Comparison of ENCODE assay signal across 12 cellular contexts in the genomic region with DNA sequence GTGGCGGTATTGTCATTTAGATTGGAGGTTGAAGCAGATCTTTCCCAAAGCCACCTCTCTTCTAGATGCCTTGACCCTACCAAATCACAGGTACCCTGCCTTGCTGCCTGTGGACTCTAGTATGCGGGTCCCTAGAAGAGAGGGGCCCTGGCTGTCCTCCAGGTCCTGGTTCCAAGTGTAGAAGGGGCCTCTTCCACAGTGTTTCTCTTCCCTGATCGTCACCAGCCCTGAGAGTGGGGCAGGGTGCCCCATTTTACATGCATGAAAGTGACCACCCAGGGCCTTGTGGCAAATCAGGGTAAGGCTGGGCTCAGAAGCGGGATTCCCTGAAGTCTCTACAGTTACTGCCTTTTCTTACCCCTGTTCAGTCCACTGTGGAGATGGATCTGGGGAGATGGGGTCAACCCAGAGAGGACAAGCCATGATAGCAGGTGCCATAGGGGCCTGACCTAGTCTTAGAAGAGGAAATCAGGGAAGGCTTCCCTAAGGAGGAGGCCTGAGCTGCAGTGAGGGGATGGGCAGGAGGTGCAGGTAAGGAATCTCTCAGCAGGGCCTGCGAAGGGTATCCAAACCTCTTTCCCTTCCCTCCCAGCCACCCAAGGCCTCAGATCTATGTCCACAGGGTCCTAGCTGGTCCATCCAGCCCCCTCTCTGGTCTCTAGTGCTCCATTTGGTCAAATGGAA. TPM values are rescaled to one million over a fixed set of nuclear protein-coding genes. Genes with fewer than 3 reads are reported as not detected.
DNase-seq lines count a peak whose midpoint lies in the region; ATAC-seq, FAIRE-seq and TF ChIP-seq lines count a peak whose summit lies in the region.
"Had no signal": no experiment of that assay in that cellular context is flagged by ENCODE, and none has a peak within 500 bp of the region (broad histone marks: within the 10 kb centered on the region; RNA-seq: fewer than 3 reads in every experiment).

No MANE protein-coding gene starts in this region.

- TF ChIP-seq EP300 in GM12878 (IDR thresholded peaks at IDR 0.05; ENCODE audit: borderline replicate concordance in 1 of 2, control insufficient read depth in 1 of 2, low read depth in 2 of 2, low read length in 2 of 2): no peak
- no peak for TF ChIP-seq EP300 in upper lobe of left lung (IDR thresholded peaks at IDR 0.05)

- no peaks in the 10 kb centered on the region for H3K9me3 ChIP-seq in GM12878 (replicated peaks; ENCODE audit: control insufficient read depth, insufficient read depth, low read length)
- no peaks in the 10 kb centered on the region for H3K9me3 ChIP-seq in upper lobe of left lung

- no peaks in the 10 kb centered on the region for H3K36me3 Mint-ChIP-seq in activated naive CD4-positive, alpha-beta T cell treated with anti-CD3 and anti-CD28 coated beads, Interleukin-2, amount 50 U/mL, for 24 hours
- H3K36me3 Mint-ChIP-seq in activated naive CD4-positive, alpha-beta T cell treated with anti-CD3 and anti-CD28 coated beads, Interleukin-2, amount 50 U/mL, for 72 hours: no peaks in the 10 kb centered on the region
- H3K36me3 Mint-ChIP-seq in naive B cell: no peaks in the 10 kb centered on the region

- TF ChIP-seq POLR2A in GM12878 (IDR thresholded peaks at IDR 0.05; ENCODE audit: low read depth, low read length) (no peak), upper lobe of left lung (IDR thresholded peaks at IDR 0.05) (no peak)

- no peaks in the 10 kb centered on the region for H3K79me2 ChIP-seq in GM12878 (ENCODE audit: control insufficient read depth, insufficient read depth, low read length)

- peak overlapping the region; percentile 77 for H3K4me2 ChIP-seq in GM12878 (ENCODE audit: control insufficient read depth, insufficient read depth)

- peaks cover 65% of the 10 kb centered on the region for H3K4me1 ChIP-seq in GM12878 (ENCODE audit: control insufficient read depth, insufficient read depth, low read length)
- peaks cover 24 to 35% (median 29%) of the 10 kb centered on the region in 4 donors for H3K4me1 ChIP-seq in upper lobe of left lung

- H3K27ac Mint-ChIP-seq in activated naive CD4-positive, alpha-beta T cell treated with anti-CD3 and anti-CD28 coated beads, Interleukin-2, amount 50 U/mL, for 24 hours: no peak overlapping the region
- H3K27ac Mint-ChIP-seq in activated naive CD4-positive, alpha-beta T cell treated with anti-CD3 and anti-CD28 coated beads, Interleukin-2, amount 50 U/mL, for 72 hours: no peak overlapping the region
- peak overlapping the region; percentile 93 to 99 (median 98) for H3K27ac Mint-ChIP-seq in naive B cell

- BruUV-seq in GM12878 (replicated peaks; lab: Mats Ljungman, UMichigan): no TSS peak

- no peak for FAIRE-seq in GM12878 (lab: Jason Lieb, UNC)
- FAIRE-seq: H1 had no signal

- WGBS in GM12878 (ENCODE audit: insufficient coverage, insufficient replicate concordance, low lambda C conversion rate, missing lambda C conversion rate): 62% methylated on average over 5 of the region's 5 CpGs
- 85 to 96% methylated on average over 5 of the region's 5 CpGs for WGBS in upper lobe of left lung, 2 donors

- peaks cover 20% of the 10 kb centered on the region for H3K4me1 Mint-ChIP-seq in activated naive CD4-positive, alpha-beta T cell treated with anti-CD3 and anti-CD28 coated beads, Interleukin-2, amount 50 U/mL, for 24 hours
- H3K4me1 Mint-ChIP-seq in naive B cell: peaks cover 65 to 85% (median 73%) of the 10 kb centered on the region in 3 donors

- H3K27ac ChIP-seq in GM12878 (ENCODE audit: control insufficient read depth, insufficient read depth) (peak overlapping the region; percentile 47), upper lobe of left lung (peak overlapping the region; percentile 82 to 91 (median 86))

- TF ChIP-seq RAD21 in GM12878 (IDR thresholded peaks at IDR 0.05; ENCODE audit: insufficient read depth, low read depth, low read length): no peak

- H3K9ac ChIP-seq in GM12878 (ENCODE audit: control insufficient read depth, insufficient read depth, low read length): no peak overlapping the region

- H3K27me3 ChIP-seq in GM12878 (replicated peaks in 1 of 2; ENCODE audit: control insufficient read depth in 2 of 2, insufficient read depth in 2 of 2, low read length in 1 of 2): peaks cover 1 to 8% of the 10 kb centered on the region in 2 experiments; a peak in 2 of 4 replicates
- H3K27me3 ChIP-seq in upper lobe of left lung: peaks cover 0 to 8% (median 4%) of the 10 kb centered on the region in 4 donors

- intact Hi-C loops in GM12878 (cut with micrococcal nuclease; ENCODE audit: unreplicated experiment): loop anchor here (2.0 to 10.0 kb wide), 4 partner anchors 45 to 297 kb away; a partner anchor contains a TSS

- peak overlapping the region; percentile 65 for H3K4me3 Mint-ChIP-seq in activated naive CD4-positive, alpha-beta T cell treated with anti-CD3 and anti-CD28 coated beads, Interleukin-2, amount 50 U/mL, for 24 hours
- H3K4me3 Mint-ChIP-seq in naive B cell: peak overlapping the region; percentile 36 to 93 (median 84)

- no peak overlapping the region for H2AFZ ChIP-seq in GM12878 (ENCODE audit: control insufficient read depth, low read depth, low read length)

- no peak for DNase-seq in activated naive CD4-positive, alpha-beta T cell treated with anti-CD3 and anti-CD28 coated beads, Interleukin-2, amount 50 U/mL, for 72 hours (ENCODE audit: low spot score in 2 of 2)
- DNase-seq in GM12878 (ENCODE audit: low read depth, low spot score) (no peak), naive B cell (no peak), upper lobe of left lung (no peak), GF-D8 (lab: John Stamatoyannopoulos, UW) (no peak)
- DNase-seq: erythroblast, NCI-H2171, RPMI8226 had no signal

- H3K27me3 Mint-ChIP-seq in activated naive CD4-positive, alpha-beta T cell treated with anti-CD3 and anti-CD28 coated beads, Interleukin-2, amount 50 U/mL, for 24 hours: peaks cover 23% of the 10 kb centered on the region
- peaks cover 28 to 46% (median 43%) of the 10 kb centered on the region in 3 donors for H3K27me3 Mint-ChIP-seq in naive B cell

- H3K36me3 ChIP-seq in GM12878 (ENCODE audit: control insufficient read depth in 2 of 2, insufficient read depth in 2 of 2, low read length in 1 of 2) (no peaks in the 10 kb centered on the region), upper lobe of left lung (no peaks in the 10 kb centered on the region)

- TF ChIP-seq CTCF in GM12878 (IDR thresholded peaks at IDR 0.05 in 2 of 3, conservative IDR thresholded peaks at IDR 0.05 in 1 of 3; ENCODE audit: control insufficient read depth in 2 of 3, extremely low read depth in 1 of 3, insufficient read depth in 1 of 3, low read depth in 3 of 3, low read length in 3 of 3): no peak
- no peak for TF ChIP-seq CTCF in upper lobe of left lung (IDR thresholded peaks at IDR 0.05)

- H3K4me3 ChIP-seq in GM12878 (no peak overlapping the region), upper lobe of left lung (no peak overlapping the region)

- POLR2A ChIA-PET in GM12878 (lab: Charles Lee): interaction anchor here (0.5 to 7.5 kb wide), 10 partner anchors 9 to 45 kb away, joined by 3 to 33 read pairs (median 4); no protein-coding TSS in a partner anchor

- SMC1A ChIA-PET in GM12878 (lab: Charles Lee; ENCODE audit: uncharacterized antibody, unreplicated experiment): interaction anchor here (0.7 to 7.1 kb wide), 14 partner anchors 8 to 520 kb away, joined by 3 to 50 read pairs (median 7); no protein-coding TSS in a partner anchor

- CTCF ChIA-PET in GM12878 (lab: Yijun Ruan, JAX): interaction anchor here (0.6 to 17.2 kb wide), 8 partner anchors 10 to 75 kb away, joined by 3 to 273 read pairs (median 8); no protein-coding TSS in a partner anchor

- ATAC-seq in activated naive CD4-positive, alpha-beta T cell treated with anti-CD3 and anti-CD28 coated beads, Interleukin-2, amount 50 U/mL, for 72 hours: no peak
- ATAC-seq in GM12878 (no peak), naive B cell (ENCODE audit: low read depth in 2 of 2) (no peak), upper lobe of left lung (ENCODE audit: low FRiP score in 2 of 2) (no peak), GM21825 (IDR thresholded peaks at IDR 0.05; ENCODE audit: unreplicated experiment) (no peak), HG03139 (IDR thresholded peaks at IDR 0.05; ENCODE audit: unreplicated experiment) (no peak)

- no peaks in the 10 kb centered on the region for H4K20me1 ChIP-seq in GM12878 (ENCODE audit: control insufficient read depth, insufficient read depth)

- no peaks in the 10 kb centered on the region for H3K9me3 Mint-ChIP-seq in activated naive CD4-positive, alpha-beta T cell treated with anti-CD3 and anti-CD28 coated beads, Interleukin-2, amount 50 U/mL, for 24 hours
- H3K9me3 Mint-ChIP-seq in activated naive CD4-positive, alpha-beta T cell treated with anti-CD3 and anti-CD28 coated beads, Interleukin-2, amount 50 U/mL, for 72 hours: no peaks in the 10 kb centered on the region
- H3K9me3 Mint-ChIP-seq in naive B cell: no peaks in the 10 kb centered on the region

- in situ Hi-C loops in GM12878 (cut with MboI): loop anchor here (5.0 to 10.0 kb wide), 2 partner anchors 44 to 437 kb away; no protein-coding TSS in a partner anchor

- RAD21 ChIA-PET in GM12878 (lab: Charles Lee; ENCODE audit: unreplicated experiment): interaction anchor here (0.5 to 14.5 kb wide), 8 partner anchors 8 to 775 kb away, joined by 3 to 187 read pairs (median 14); no protein-coding TSS in a partner anchor

TF ChIP-seq in GM12878, 131 proteins besides CTCF, POLR2A, EP300 and RAD21 (continues in another document):
- TF ChIP-seq SREBF2 (IDR thresholded peaks at IDR 0.05; ENCODE audit: low read length): no peak
- no peak for TF ChIP-seq BCL11A (IDR thresholded peaks at IDR 0.05; ENCODE audit: low read depth, low read length)

RNA-seq across cellular contexts. Expression of a gene that starts 1.2 kb away (rescaled TPM):
- under 1 TPM; 0.30 to 0.43 TPM for total RNA-seq in activated naive CD4-positive, alpha-beta T cell treated with anti-CD3 and anti-CD28 coated beads, Interleukin-2, amount 50 U/mL, for 72 hours
- total RNA-seq in GM12878 (2013; cell fraction: nucleolus; rRNA removed): 16.4 and 17.5 TPM in 2 replicates
- 11.0 and 12.9 TPM in 2 replicates for total RNA-seq in GM12878 (2014; rRNA removed)
- total RNA-seq in GM12878 (2014; rRNA removed; fragmentation: Illumina TruSeq; extraction: Trizol): 4.9 and 5.5 TPM in 2 replicates
- total RNA-seq in GM12878 (2021): 20.8 and 21.2 TPM in 2 replicates
- polyA plus RNA-seq in GM12878 (2011; ENCODE audit: low read depth): 3.9 TPM
- polyA plus RNA-seq in GM12878 (2011; rRNA removed): 0.17 and 0.56 TPM in 2 replicates
- polyA plus RNA-seq in GM12878 (2011; cell fraction: cytosol; rRNA removed): 0.31 and 0.67 TPM in 2 replicates
- 0.88 and 1.3 TPM in 2 replicates for polyA plus RNA-seq in GM12878 (2011; cell fraction: nucleus; rRNA removed)
- polyA plus RNA-seq in GM12878 (2012): 4.3 and 11.6 TPM in 2 replicates
- polyA plus RNA-seq in GM12878 (2014; fragmentation: Illumina TruSeq; extraction: Trizol): 7.1 and 9.3 TPM in 2 replicates
- 1 to 10 TPM; 4.3 to 7.4 TPM for polyA plus RNA-seq in GM12878 (2014; fragmentation: Nextera tagmentation; extraction: Ambion mirVana)
- polyA plus RNA-seq in GM12878 (2014; rRNA removed): 12.2 and 15.4 TPM in 2 replicates
- polyA plus RNA-seq in GM12878 (2016; fragmentation: Nextera tagmentation; extraction: Ambion mirVana): 1 to 10 TPM; 6.8 to 7.4 TPM
- 0.44 and 2.3 TPM in 2 replicates for polyA minus RNA-seq in GM12878 (2011; rRNA and poly(A)+ RNA removed)
- 0.40 and 0.62 TPM in 2 replicates for polyA minus RNA-seq in GM12878 (2011; cell fraction: cytosol; rRNA and poly(A)+ RNA removed)
- 0.12 and 0.19 TPM in 2 replicates for polyA minus RNA-seq in GM12878 (2011; cell fraction: nucleus; rRNA and poly(A)+ RNA removed)
- 1 to 10 TPM in 1 of 6 donors, under 1 TPM in 1, not detected in 4; 0.13 to 1.9 TPM for polyA plus RNA-seq in naive B cell (ENCODE audit: low read depth in 6 of 6)
- total RNA-seq in upper lobe of left lung: 100 to 1,000 TPM in 1 of 6 donors, 10 to 100 TPM in 5; 41.3 to 118 (median 60.3) TPM

Comparison
In these comparisons a context has a peak if more than half of its experiments do, and no peak if none do; other contexts are left out.
1. H3K27ac Mint-ChIP-seq: peak in naive B cell (6 of 6); none in activated naive CD4-positive, alpha-beta T cell treated with anti-CD3 and anti-CD28 coated beads, Interleukin-2, amount 50 U/mL, for 24 hours (single experiment) and activated naive CD4-positive, alpha-beta T cell treated with anti-CD3 and anti-CD28 coated beads, Interleukin-2, amount 50 U/mL, for 72 hours (0 of 2).
2. RNA of a gene that starts 1.2 kb away (total RNA-seq): 41.3 to 118 TPM in upper lobe of left lung and 4.9 to 21.2 TPM in GM12878; 0.30 to 0.43 TPM in activated naive CD4-positive, alpha-beta T cell treated with anti-CD3 and anti-CD28 coated beads, Interleukin-2, amount 50 U/mL, for 72 hours; every median in the first group is over 4 times any median in the second.